Comparison of ENCODE assay signal across 12 cellular contexts in the genomic region with DNA sequence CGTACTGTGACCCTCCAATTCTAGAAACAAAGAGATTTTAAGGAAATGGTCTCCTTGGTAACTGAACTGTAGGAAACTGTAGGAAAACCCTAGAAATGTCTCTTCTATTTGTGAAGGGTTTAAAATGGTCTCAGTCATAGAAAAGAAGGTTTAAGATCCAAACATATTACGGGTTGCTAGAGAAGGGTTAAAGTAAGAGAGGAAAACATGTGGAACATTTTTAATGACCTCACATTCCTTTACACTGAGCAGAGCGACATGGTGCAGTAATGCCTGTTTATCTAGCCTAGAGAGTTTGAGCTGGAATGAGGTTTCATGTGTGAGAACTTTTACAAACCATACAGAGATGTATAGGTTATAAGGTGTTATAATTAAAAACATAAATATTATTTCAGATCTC. TPM values are rescaled to one million over a fixed set of nuclear protein-coding genes. Genes with fewer than 3 reads are reported as not detected.
DNase-seq lines count a peak whose midpoint lies in the region; ATAC-seq, FAIRE-seq and TF ChIP-seq lines count a peak whose summit lies in the region.
"Had no signal": no experiment of that assay in that cellular context is flagged by ENCODE, and none has a peak within 500 bp of the region (broad histone marks: within the 10 kb centered on the region; RNA-seq: fewer than 3 reads in every experiment).

No MANE protein-coding gene starts in this region.

- no peaks in the 10 kb centered on the region for H3K9me3 Mint-ChIP-seq in stimulated activated naive CD8-positive, alpha-beta T cell treated with anti-CD3 and anti-CD28 coated beads, Interleukin-15, amount 100 ng/mL, for 72 hours
- H3K9me3 Mint-ChIP-seq: activated T-helper 1 cell treated with anti-CD3 and anti-CD28 coated beads, Interleukin-12 subunit alpha, Interleukin-12 subunit beta, Interleukin-2, Interleukin-4 antibody, amounts not matched to agents 30 ng/mL and 10 ng/mL and 1 ng/mL, durations not matched to agents 14 hours and 24 hours and 36 hours had no signal

- peak overlapping the region in 1 of 2 donors; percentile 19 for H3K27ac Mint-ChIP-seq in stimulated activated naive CD8-positive, alpha-beta T cell treated with anti-CD3 and anti-CD28 coated beads, Interleukin-15, amount 100 ng/mL, for 72 hours
- H3K27ac Mint-ChIP-seq: activated T-helper 1 cell treated with anti-CD3 and anti-CD28 coated beads, Interleukin-12 subunit alpha, Interleukin-12 subunit beta, Interleukin-2, Interleukin-4 antibody, amounts not matched to agents 30 ng/mL and 10 ng/mL and 1 ng/mL, durations not matched to agents 14 hours and 24 hours and 36 hours had no signal

- H3K9me1 ChIP-seq in keratinocyte (ENCODE audit: control insufficient read depth, extremely low read depth, insufficient read depth, low read length): no peaks in the 10 kb centered on the region

- no peak overlapping the region for H3K9ac ChIP-seq in keratinocyte (ENCODE audit: control insufficient read depth, extremely low read depth, insufficient read depth, low read length)
- peak overlapping the region; percentile 89 for H3K9ac ChIP-seq in smooth muscle cell (ENCODE audit: low read depth)

- H3K4me3 Mint-ChIP-seq in stimulated activated naive CD8-positive, alpha-beta T cell treated with anti-CD3 and anti-CD28 coated beads, Interleukin-15, amount 100 ng/mL, for 72 hours: no peak overlapping the region
- H3K4me3 Mint-ChIP-seq: activated T-helper 1 cell treated with anti-CD3 and anti-CD28 coated beads, Interleukin-12 subunit alpha, Interleukin-12 subunit beta, Interleukin-2, Interleukin-4 antibody, amounts not matched to agents 30 ng/mL and 10 ng/mL and 1 ng/mL, durations not matched to agents 14 hours and 24 hours and 36 hours had no signal

- ATAC-seq in stimulated activated naive CD8-positive, alpha-beta T cell treated with anti-CD3 and anti-CD28 coated beads, Interleukin-15, amount 100 ng/mL, for 72 hours: no peak
- ATAC-seq in GM21447 (IDR thresholded peaks at IDR 0.05; ENCODE audit: unreplicated experiment): no peak

- H3K4me2 ChIP-seq in keratinocyte (ENCODE audit: control insufficient read depth, extremely low read depth, insufficient read depth, low read depth, low read length): no peak overlapping the region
- peak overlapping the region; percentile 72 for H3K4me2 ChIP-seq in smooth muscle cell

- peaks cover 20% of the 10 kb centered on the region for H3K4me1 Mint-ChIP-seq in stimulated activated naive CD8-positive, alpha-beta T cell treated with anti-CD3 and anti-CD28 coated beads, Interleukin-15, amount 100 ng/mL, for 72 hours

- dilution Hi-C loops in keratinocyte (cut with MboI; ENCODE audit: extremely low pct_ligation_motif_present, low sequenced_read_pairs): no loop called here

- H4K20me1 ChIP-seq in keratinocyte (ENCODE audit: control insufficient read depth, extremely low read depth, insufficient read depth, low read length) (no peaks in the 10 kb centered on the region), smooth muscle cell (ENCODE audit: low read depth) (no peaks in the 10 kb centered on the region)

- H3K36me3 ChIP-seq in ascending aorta (no peaks in the 10 kb centered on the region), keratinocyte (ENCODE audit: control insufficient read depth in 2 of 2, extremely low read depth in 1 of 2, insufficient read depth in 2 of 2, low read length in 2 of 2) (no peaks in the 10 kb centered on the region), smooth muscle cell (ENCODE audit: low read depth) (no peaks in the 10 kb centered on the region), adrenal gland (replicated peaks in 1 of 2) (no peaks in the 10 kb centered on the region)

- H3K79me2 ChIP-seq in keratinocyte (ENCODE audit: control insufficient read depth, insufficient read depth, low read length): no peaks in the 10 kb centered on the region
- H3K79me2 ChIP-seq in smooth muscle cell (ENCODE audit: low read depth): no peaks in the 10 kb centered on the region

- WGBS in smooth muscle cell (ENCODE audit: low lambda C conversion rate): 18% methylated on average over 3 of the region's 3 CpGs
- 53 to 64% (median 60%) methylated on average over 3 of the region's 3 CpGs for WGBS in adrenal gland, 4 donors

- H3K27ac ChIP-seq in ascending aorta (peak overlapping the region; percentile 60 to 63), keratinocyte (ENCODE audit: control insufficient read depth, insufficient read depth, low read length) (no peak overlapping the region), smooth muscle cell (ENCODE audit: low read depth) (peak overlapping the region; percentile 99), adrenal gland (no peak overlapping the region)

- no peaks in the 10 kb centered on the region for H3K9me3 ChIP-seq in ascending aorta
- no peaks in the 10 kb centered on the region for H3K9me3 ChIP-seq in keratinocyte (ENCODE audit: control insufficient read depth, low read depth, low read length)
- no peaks in the 10 kb centered on the region for H3K9me3 ChIP-seq in smooth muscle cell (replicated peaks; ENCODE audit: low read depth)
- H3K9me3 ChIP-seq in adrenal gland (replicated peaks in 1 of 3): no peaks in the 10 kb centered on the region

- FAIRE-seq in keratinocyte (lab: Jason Lieb, UNC): peak; percentile 39

- DNase-seq in GM04504 (ENCODE audit: low read depth) (peak; percentile 27), ascending aorta (ENCODE audit: low spot score in 2 of 2) (no peak), keratinocyte (ENCODE audit: low read depth, low spot score) (no peak), smooth muscle cell (lab: John Stamatoyannopoulos, UW; ENCODE audit: unreplicated experiment) (no peak), DMS53 treated with DMSO at 0.1 percent for 48 hours (lab: John Stamatoyannopoulos, UW; ENCODE audit: unreplicated experiment) (no peak), adrenal gland (no peak)
- DNase-seq in stimulated activated naive CD8-positive, alpha-beta T cell treated with anti-CD3 and anti-CD28 coated beads, Interleukin-15, amount 100 ng/mL, for 72 hours: no peak
- DNase-seq: effector CD8-positive, alpha-beta T cell; NCI-H2029 treated with DMSO at 0.1 percent for 48 hours; OCI-M1 had no signal

- H3K27me3 Mint-ChIP-seq in stimulated activated naive CD8-positive, alpha-beta T cell treated with anti-CD3 and anti-CD28 coated beads, Interleukin-15, amount 100 ng/mL, for 72 hours: no peaks in the 10 kb centered on the region

- H3K4me1 ChIP-seq in ascending aorta: peaks cover 0 to 16% of the 10 kb centered on the region in 2 donors
- no peaks in the 10 kb centered on the region for H3K4me1 ChIP-seq in keratinocyte (ENCODE audit: control insufficient read depth, extremely low read depth, insufficient read depth, low read length)
- H3K4me1 ChIP-seq in smooth muscle cell (ENCODE audit: low read depth): peaks cover 31% of the 10 kb centered on the region
- peaks cover 0 to 7% of the 10 kb centered on the region in 2 donors for H3K4me1 ChIP-seq in adrenal gland (replicated peaks in 1 of 2)

- no peaks in the 10 kb centered on the region for H3K27me3 ChIP-seq in ascending aorta
- H3K27me3 ChIP-seq in keratinocyte (ENCODE audit: control insufficient read depth, extremely low read depth, insufficient read depth, low read length): no peaks in the 10 kb centered on the region
- no peaks in the 10 kb centered on the region for H3K27me3 ChIP-seq in smooth muscle cell (ENCODE audit: low read depth)
- H3K27me3 ChIP-seq in adrenal gland: no peaks in the 10 kb centered on the region

- no peak for TF ChIP-seq CTCF in ascending aorta (IDR thresholded peaks at IDR 0.05)
- TF ChIP-seq CTCF in keratinocyte (optimal IDR thresholded peaks at IDR 0.05 in 1 of 3, IDR thresholded peaks at IDR 0.05 in 1 of 3, conservative IDR thresholded peaks at IDR 0.05 in 1 of 3; ENCODE audit: extremely low read depth in 1 of 3, insufficient read depth in 2 of 3, low read length in 3 of 3): no peak
- no peak for TF ChIP-seq CTCF in smooth muscle cell (IDR thresholded peaks at IDR 0.05; ENCODE audit: borderline replicate concordance, insufficient read depth, poor library complexity, severe bottlenecking)
- TF ChIP-seq CTCF in adrenal gland (IDR thresholded peaks at IDR 0.05): no peak

- H3K4me3 ChIP-seq in ascending aorta (peak overlapping the region in 1 of 2 donors; percentile 44), keratinocyte (ENCODE audit: control insufficient read depth in 2 of 3, extremely low read depth in 1 of 3, insufficient read depth in 2 of 3, low read depth in 1 of 3, low read length in 3 of 3) (no peak overlapping the region), smooth muscle cell (peak overlapping the region; percentile 8), adrenal gland (no peak overlapping the region)

- no peak overlapping the region for H2AFZ ChIP-seq in keratinocyte (ENCODE audit: control insufficient read depth, low read length)
- peak overlapping the region; percentile 44 for H2AFZ ChIP-seq in smooth muscle cell (ENCODE audit: low read depth)

- intact Hi-C loops in ascending aorta (cut with DNase I) (loop anchor here (2.0 kb wide), 1 partner anchor 25 kb away; no protein-coding TSS in a partner anchor), adrenal gland (cut with DNase I) (no loop called here)

- no peak for TF ChIP-seq POLR2A in adrenal gland (IDR thresholded peaks at IDR 0.05)

- peaks cover 32% of the 10 kb centered on the region for H3F3A ChIP-seq in smooth muscle cell (ENCODE audit: low read depth)

RNA-seq across cellular contexts. Expression of a gene that starts 36.9 kb away (rescaled TPM):
- total RNA-seq in ascending aorta (not detected), smooth muscle cell (not detected in 2 replicates), adrenal gland (under 1 TPM in 2 of 8 donors, not detected in 6; 0.39 to 0.80 TPM)
- polyA plus RNA-seq in keratinocyte (not detected in 3 replicates), smooth muscle cell (0.24 TPM in 1 of 2 replicates, not detected in the other), adrenal gland (under 1 TPM in 1 of 3 donors, not detected in 2; 0.37 TPM)
- polyA plus RNA-seq in keratinocyte (2011; ENCODE audit: low read depth): not detected
- not detected in 2 replicates for polyA plus RNA-seq in keratinocyte (2011; cell fraction: cytosol; rRNA removed)
- not detected in 2 replicates for polyA plus RNA-seq in keratinocyte (2011; cell fraction: nucleus; rRNA removed)
- polyA plus RNA-seq in keratinocyte (2012; ENCODE audit: low replicate concordance): not detected in 2 replicates
- polyA minus RNA-seq in keratinocyte: not detected in 3 replicates
- polyA minus RNA-seq in keratinocyte (2011; cell fraction: cytosol; rRNA and poly(A)+ RNA removed): not detected
- polyA minus RNA-seq in keratinocyte (2011; cell fraction: nucleus; rRNA and poly(A)+ RNA removed): not detected in 2 replicates
- total RNA-seq: activated T-helper 1 cell treated with anti-CD3 and anti-CD28 coated beads, Interleukin-12 subunit alpha, Interleukin-12 subunit beta, Interleukin-2, Interleukin-4 antibody, amounts not matched to agents 30 ng/mL and 10 ng/mL and 1 ng/mL, durations not matched to agents 14 hours and 24 hours and 36 hours had no signal

Comparison
In these comparisons a context has a peak if more than half of its experiments do, and no peak if none do; other contexts are left out.
1. H3K27ac ChIP-seq: peak in ascending aorta (2 of 2) and smooth muscle cell (single experiment); none in keratinocyte (single experiment) and adrenal gland (0 of 5).